ENCODE assay signal across 10 cellular contexts in genomic region chr6:167858086-167858591, GRCh38. TPM values are rescaled to one million over a fixed set of nuclear protein-coding genes. Genes with fewer than 3 reads are reported as not detected.
DNase-seq lines count a peak whose midpoint lies in the region; ATAC-seq and TF ChIP-seq lines count a peak whose summit lies in the region.
"Had no signal": no experiment of that assay in that cellular context is flagged by ENCODE, and none has a peak within 500 bp of the region (broad histone marks: within the 10 kb centered on the region; RNA-seq: fewer than 3 reads in every experiment).

No MANE protein-coding gene starts in this region.

- CTCF ChIA-PET in GM10248 (lab: Yijun Ruan, JAX) = no interaction called here

- DNase-seq in NCI-H1105 treated with DMSO at 0.1 percent for 48 hours (lab: John Stamatoyannopoulos, UW) (peak; percentile 31), NCI-H1105 (lab: John Stamatoyannopoulos, UW) (no peak), brain pericyte (ENCODE audit: low read depth, low spot score) (peak; percentile 82), left lung (no peak), superior temporal gyrus (ENCODE audit: extremely low spot score) (peak; percentile 72), GM10248 (ENCODE audit: extremely low spot score) (no peak)
- no peak for DNase-seq in stimulated activated CD8-positive, alpha-beta memory T cell treated with anti-CD3 and anti-CD28 coated beads, Interleukin-4, amount 100 ng/mL, for 48 hours
- DNase-seq: esophagus squamous epithelium had no signal

- POLR2A ChIA-PET in GM10248 (lab: Yijun Ruan, JAX) = no interaction called here

- TF ChIP-seq CTCF in left lung (IDR thresholded peaks at IDR 0.05) (no peak), GM10248 (IDR thresholded peaks at IDR 0.05; ENCODE audit: control extremely low read depth, extremely low read depth, low read depth, missing control alignments) (no peak)

- no peak overlapping the region for H3K4me3 ChIP-seq in left lung
- H3K4me3 ChIP-seq: esophagus squamous epithelium had no signal

- H3K9me3 ChIP-seq in left lung = no peaks in the 10 kb centered on the region
- H3K9me3 ChIP-seq: esophagus squamous epithelium, neutrophil had no signal

- no peaks in the 10 kb centered on the region for H3K36me3 ChIP-seq in left lung
- H3K36me3 ChIP-seq: esophagus squamous epithelium, neutrophil had no signal

- peak; percentile 50 for ATAC-seq in left lung
- no peak for ATAC-seq in HG02759 (IDR thresholded peaks at IDR 0.05; ENCODE audit: unreplicated experiment)

- intact Hi-C loops in left lung (cut with DNase I) = no loop called here

- peaks cover 16 to 27% of the 10 kb centered on the region in 2 donors for H3K4me1 ChIP-seq in left lung

- H3K27ac ChIP-seq in left lung = peak overlapping the region; percentile 1 to 5
- H3K27ac ChIP-seq: esophagus squamous epithelium, neutrophil had no signal

- H3K27me3 ChIP-seq in left lung = no peaks in the 10 kb centered on the region
- H3K27me3 ChIP-seq: esophagus squamous epithelium had no signal

RNA-seq across cellular contexts. Expression of gene AFDN, which starts 31.4 kb away (rescaled TPM):
- 100 to 1,000 TPM; 137 to 149 TPM for total RNA-seq in left lung

Comparison
In these comparisons a context has a peak if more than half of its experiments do, and no peak if none do; other contexts are left out.
1. DNase-seq: peak in NCI-H1105 treated with DMSO at 0.1 percent for 48 hours (single experiment), brain pericyte (single experiment) and superior temporal gyrus (single experiment); none in NCI-H1105 (single experiment), left lung (0 of 2), stimulated activated CD8-positive, alpha-beta memory T cell treated with anti-CD3 and anti-CD28 coated beads, Interleukin-4, amount 100 ng/mL, for 48 hours (single experiment) and GM10248 (single experiment).